Comparison of ENCODE assay signal across 1 cellular context in the genomic region with DNA sequence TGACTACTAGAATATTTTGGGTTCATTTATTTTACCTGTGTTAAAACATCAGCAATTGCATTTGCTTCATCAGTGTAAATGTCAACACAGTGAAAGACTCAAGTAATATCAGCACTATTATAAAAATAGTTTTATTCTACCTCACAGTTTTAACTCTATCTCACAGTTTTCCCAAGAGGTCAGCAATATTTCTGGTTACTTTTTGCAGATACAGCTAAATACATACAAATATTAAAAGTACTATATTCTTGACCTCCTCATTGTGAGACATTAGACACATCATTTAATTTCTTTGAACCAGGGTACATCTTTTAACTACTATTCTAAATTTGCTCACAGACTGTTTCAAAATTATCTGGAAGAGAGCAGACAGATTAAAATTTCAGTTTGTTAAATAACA.
TF ChIP-seq lines count a peak whose summit lies in the region.

No MANE protein-coding gene starts in this region.

TF ChIP-seq in HepG2, 621 proteins besides CTCF, POLR2A, EP300 and RAD21:
- peak; percentile 76 for TF ChIP-seq MAFF (IDR thresholded peaks at IDR 0.05; ENCODE audit: low read depth, low read length)
- no peak for TF ChIP-seq ZNF446 (CRISPR knock-in tag; IDR thresholded peaks at IDR 0.05)
- no peak for TF ChIP-seq SP5 (CRISPR knock-in tag; IDR thresholded peaks at IDR 0.05; ENCODE audit: borderline replicate concordance, low read depth)
- TF ChIP-seq, protein P1, sequence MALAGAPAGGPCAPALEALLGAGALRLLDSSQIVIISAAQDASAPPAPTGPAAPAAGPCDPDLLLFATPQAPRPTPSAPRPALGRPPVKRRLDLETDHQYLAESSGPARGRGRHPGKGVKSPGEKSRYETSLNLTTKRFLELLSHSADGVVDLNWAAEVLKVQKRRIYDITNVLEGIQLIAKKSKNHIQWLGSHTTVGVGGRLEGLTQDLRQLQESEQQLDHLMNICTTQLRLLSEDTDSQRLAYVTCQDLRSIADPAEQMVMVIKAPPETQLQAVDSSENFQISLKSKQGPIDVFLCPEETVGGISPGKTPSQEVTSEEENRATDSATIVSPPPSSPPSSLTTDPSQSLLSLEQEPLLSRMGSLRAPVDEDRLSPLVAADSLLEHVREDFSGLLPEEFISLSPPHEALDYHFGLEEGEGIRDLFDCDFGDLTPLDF (CRISPR knock-in tag; IDR thresholded peaks at IDR 0.05) = no peak
- TF ChIP-seq, protein P2, sequence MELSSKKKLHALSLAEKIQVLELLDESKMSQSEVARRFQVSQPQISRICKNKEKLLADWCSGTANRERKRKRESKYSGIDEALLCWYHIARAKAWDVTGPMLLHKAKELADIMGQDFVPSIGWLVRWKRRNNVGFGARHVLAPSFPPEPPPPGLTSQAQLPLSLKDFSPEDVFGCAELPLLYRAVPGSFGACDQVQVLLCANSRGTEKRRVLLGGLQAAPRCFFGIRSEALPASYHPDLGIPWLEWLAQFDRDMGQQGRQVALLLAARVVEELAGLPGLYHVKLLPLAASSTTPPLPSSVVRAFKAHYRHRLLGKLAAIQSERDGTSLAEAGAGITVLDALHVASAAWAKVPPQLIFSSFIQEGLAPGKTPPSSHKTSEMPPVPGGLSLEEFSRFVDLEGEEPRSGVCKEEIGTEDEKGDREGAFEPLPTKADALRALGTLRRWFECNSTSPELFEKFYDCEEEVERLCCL (CRISPR knock-in tag; IDR thresholded peaks at IDR 0.05; ENCODE audit: borderline replicate concordance) = no peak
- TF ChIP-seq MAFK (conservative IDR thresholded peaks at IDR 0.05 in 1 of 2, IDR thresholded peaks at IDR 0.05 in 1 of 2; ENCODE audit: low read length in 2 of 2) = peak; percentile 50 to 85
- TF ChIP-seq SMAD9 (CRISPR knock-in tag; IDR thresholded peaks at IDR 0.05) = no peak
- TF ChIP-seq NR3C1 (CRISPR knock-in tag; IDR thresholded peaks at IDR 0.05) = no peak
TF ChIP-seq in HepG2: peak in this region for 2.
